In genomic region chr1:232576537-232576936, GRCh38 we compare ENCODE assay signal across 16 cellular contexts.
"Had no signal": no experiment of that assay in that cellular context is flagged by ENCODE, and none has a peak within 500 bp of the region (broad histone marks: within the 10 kb centered on the region; RNA-seq: fewer than 3 reads in every experiment).

No MANE protein-coding gene starts in this region.

- H3K9me3 ChIP-seq: transverse colon had no signal

- H3K4me3 ChIP-seq: coronary artery, transverse colon had no signal

- H3K9ac ChIP-seq: parathyroid adenoma had no signal

- H3K27ac ChIP-seq: coronary artery, parathyroid adenoma had no signal

- H3K4me1 Mint-ChIP-seq: activated B cell treated with CpG ODN at 0.5 μM for 24 hours had no signal

- H3K4me1 ChIP-seq: parathyroid adenoma had no signal

- H3K27ac Mint-ChIP-seq: activated B cell treated with CpG ODN at 0.5 μM for 24 hours; activated naive CD8-positive, alpha-beta T cell treated with anti-CD3 and anti-CD28 coated beads, Interleukin-2, amount 10 ng/mL, durations not matched to agents 7 days and 5 days; activated T-helper 1 cell treated with anti-CD3 and anti-CD28 coated beads, Interleukin-12 subunit alpha, Interleukin-12 subunit beta, Interleukin-2, Interleukin-4 antibody, amounts not matched to agents 30 ng/mL and 10 ng/mL and 1 ng/mL, durations not matched to agents 14 hours and 24 hours and 36 hours; T-helper 2 cell treated with Interferon-gamma antibody and Interleukin-4, amounts not matched to agents 5 μg/mL and 100 μg/mL, for 36 hours had no signal

- ATAC-seq: stimulated activated naive CD8-positive, alpha-beta T cell treated with anti-CD3 and anti-CD28 coated beads, Interleukin-15, Interleukin-2, amounts not matched to agents 100 U/mL and 50 U/mL, for 24 hours had no signal

- DNase-seq: activated B cell treated with CpG ODN at 0.5 μM for 24 hours; activated CD4-positive, alpha-beta T cell treated with anti-CD3 and anti-CD28 coated beads, Interleukin-2, amount 50 U/mL, for 1 hour; activated naive CD8-positive, alpha-beta T cell treated with anti-CD3 and anti-CD28 coated beads, Interleukin-2, amount 10 ng/mL, durations not matched to agents 7 days and 5 days; central memory CD4-positive, alpha-beta T cell; effector CD4-positive, alpha-beta T cell; foreskin melanocyte; kidney glomerular epithelial cell; retina; stimulated activated CD4-positive, alpha-beta T cell treated with anti-CD3 and anti-CD28 coated beads, Interleukin-2, amount 100 ng/mL, for 48 hours; stimulated activated naive CD8-positive, alpha-beta T cell treated with anti-CD3 and anti-CD28 coated beads, Interleukin-15, Interleukin-2, amounts not matched to agents 100 U/mL and 50 U/mL, for 24 hours; transverse colon had no signal

- H3K36me3 ChIP-seq: transverse colon had no signal

- H3K27me3 Mint-ChIP-seq: activated B cell treated with CpG ODN at 0.5 μM for 24 hours, brain had no signal

- H3K9me3 Mint-ChIP-seq: T-helper 2 cell treated with Interferon-gamma antibody and Interleukin-4, amounts not matched to agents 5 μg/mL and 100 μg/mL, for 36 hours had no signal

- H3K27me3 ChIP-seq: transverse colon had no signal

- H3K4me3 Mint-ChIP-seq: activated B cell treated with CpG ODN at 0.5 μM for 24 hours; activated naive CD8-positive, alpha-beta T cell treated with anti-CD3 and anti-CD28 coated beads, Interleukin-2, amount 10 ng/mL, durations not matched to agents 7 days and 5 days; activated T-helper 1 cell treated with anti-CD3 and anti-CD28 coated beads, Interleukin-12 subunit alpha, Interleukin-12 subunit beta, Interleukin-2, Interleukin-4 antibody, amounts not matched to agents 30 ng/mL and 10 ng/mL and 1 ng/mL, durations not matched to agents 14 hours and 24 hours and 36 hours; brain; T-helper 2 cell treated with Interferon-gamma antibody and Interleukin-4, amounts not matched to agents 5 μg/mL and 100 μg/mL, for 36 hours had no signal
